Comparison of ENCODE assay signal across 9 cellular contexts in genomic region chr16:57284952-57285263, GRCh38. TPM values are rescaled to one million over a fixed set of nuclear protein-coding genes. Genes with fewer than 3 reads are reported as not detected.
DNase-seq lines count a peak whose midpoint lies in the region; TF ChIP-seq lines count a peak whose summit lies in the region.
"Had no signal": no experiment of that assay in that cellular context is flagged by ENCODE, and none has a peak within 500 bp of the region (broad histone marks: within the 10 kb centered on the region; RNA-seq: fewer than 3 reads in every experiment).

No MANE protein-coding gene starts in this region.

- intact Hi-C loops in Calu3 (cut with micrococcal nuclease; ENCODE audit: unreplicated experiment): no loop called here

- H3K9me3 ChIP-seq in SJSA1 (replicated peaks) (no peaks in the 10 kb centered on the region; the same call in 1 of the 2 replicates), fibroblast of lung (ENCODE audit: control insufficient read depth, insufficient read depth, low read depth, low read length) (no peaks in the 10 kb centered on the region), trophoblast cell (ENCODE audit: insufficient read depth, low read depth, low read length) (peaks cover 4% of the 10 kb centered on the region)

- H2BK5ac ChIP-seq in trophoblast cell (ENCODE audit: low read depth, low read length, poor library complexity): no peak overlapping the region

- no peak overlapping the region for H2AK5ac ChIP-seq in trophoblast cell (ENCODE audit: low read length)

- H3K9me3 Mint-ChIP-seq in Calu3 (ENCODE audit: low read depth, unreplicated experiment): no peaks in the 10 kb centered on the region

- no CpG with 5 or more reads among the region's 19 CpGs for WGBS in trophoblast cell (ENCODE audit: extremely low coverage, insufficient coverage, insufficient read length)

- H3K4ac ChIP-seq in trophoblast cell (ENCODE audit: low read depth, low read length): no peak overlapping the region

- H3K4me3 ChIP-seq in SJSA1: peak overlapping the region; percentile 40
- peak overlapping the region; percentile 33 to 51 (median 40) for H3K4me3 ChIP-seq in fibroblast of lung (replicated peaks in 1 of 4; ENCODE audit: control extremely low read depth in 1 of 4, insufficient read depth in 1 of 4, low read depth in 3 of 4, low read length in 4 of 4)
- H3K4me3 ChIP-seq in trophoblast cell (ENCODE audit: low read depth, low read length): peak overlapping the region; percentile 50

- H3K36me3 Mint-ChIP-seq in Calu3 (ENCODE audit: insufficient read depth, unreplicated experiment): peaks cover 31% of the 10 kb centered on the region

- H3K4me3 Mint-ChIP-seq in Calu3 (ENCODE audit: low read depth, unreplicated experiment): peak overlapping the region; percentile 75

- H2BK120ac ChIP-seq in trophoblast cell (ENCODE audit: insufficient read depth, low read length, poor library complexity): no peak overlapping the region

- no peaks in the 10 kb centered on the region for H4K20me1 ChIP-seq in fibroblast of lung (ENCODE audit: control insufficient read depth, extremely low read depth, insufficient read depth, low read length)

- H3K27ac Mint-ChIP-seq in Calu3 (ENCODE audit: unreplicated experiment): no peak overlapping the region

- peaks cover 32% of the 10 kb centered on the region for H3K4me1 Mint-ChIP-seq in Calu3 (ENCODE audit: low read depth, unreplicated experiment)

- no peak overlapping the region for H3K23ac ChIP-seq in trophoblast cell (ENCODE audit: low read length)

- H3K4me2 ChIP-seq in fibroblast of lung (ENCODE audit: extremely low read depth, insufficient read depth, low read length) (no peak overlapping the region), trophoblast cell (ENCODE audit: low read length) (peak overlapping the region; percentile 63)

- H4K91ac ChIP-seq in trophoblast cell (ENCODE audit: low read depth, low read length): no peak overlapping the region

- H3K14ac ChIP-seq in trophoblast cell (ENCODE audit: low read length): peak overlapping the region; percentile 76

- H2AFZ ChIP-seq in fibroblast of lung (ENCODE audit: low read length) (peak overlapping the region; percentile 17), trophoblast cell (ENCODE audit: insufficient read depth, low read length, poor library complexity) (peak overlapping the region; percentile 91)

- H3K4me1 ChIP-seq in SJSA1 (replicated peaks): peaks cover 17% of the 10 kb centered on the region
- no peaks in the 10 kb centered on the region for H3K4me1 ChIP-seq in fibroblast of lung (ENCODE audit: control insufficient read depth, extremely low read depth, insufficient read depth, low read length)
- H3K4me1 ChIP-seq in trophoblast cell (ENCODE audit: control insufficient read depth in 1 of 2, insufficient read depth in 2 of 2, low read length in 2 of 2): peaks cover 9 to 12% of the 10 kb centered on the region in 2 experiments

- H3K18ac ChIP-seq in trophoblast cell (ENCODE audit: low read length): peak overlapping the region; percentile 54

- H3K9ac ChIP-seq in fibroblast of lung (ENCODE audit: insufficient read depth, low read length) (no peak overlapping the region), trophoblast cell (ENCODE audit: low read length) (no peak overlapping the region)

- H2BK12ac ChIP-seq in trophoblast cell (ENCODE audit: low read length): peak overlapping the region; percentile 45

- H4K12ac ChIP-seq in trophoblast cell (ENCODE audit: low read depth, low read length): peak overlapping the region; percentile 77

- no TSS peak for BruUV-seq in Calu3 (replicated peaks; lab: Mats Ljungman, UMichigan)

- H3K79me1 ChIP-seq in trophoblast cell (ENCODE audit: low read length): peaks cover 6% of the 10 kb centered on the region

- no peak overlapping the region for H3K27ac ChIP-seq in SJSA1
- H3K27ac ChIP-seq in fibroblast of lung (ENCODE audit: insufficient read depth, low read length): no peak overlapping the region
- no peak overlapping the region for H3K27ac ChIP-seq in trophoblast cell (ENCODE audit: low read depth, low read length)

- H3K36me3 ChIP-seq in SJSA1 (no peaks in the 10 kb centered on the region), fibroblast of lung (ENCODE audit: control insufficient read depth, insufficient read depth, low read length) (no peaks in the 10 kb centered on the region), trophoblast cell (ENCODE audit: control insufficient read depth in 1 of 2, insufficient read depth in 2 of 2, low read length in 2 of 2) (no peaks in the 10 kb centered on the region)

- H3K27me3 Mint-ChIP-seq in Calu3 (ENCODE audit: unreplicated experiment): no peaks in the 10 kb centered on the region

- H3K27me3 ChIP-seq in SJSA1 (replicated peaks) (no peaks in the 10 kb centered on the region; the same call in 1 of the 2 replicates), fibroblast of lung (ENCODE audit: control insufficient read depth, insufficient read depth, low read length) (peaks cover 23% of the 10 kb centered on the region), trophoblast cell (ENCODE audit: insufficient read depth, low read length) (peaks cover 23% of the 10 kb centered on the region)

- CTCF ChIA-PET in Calu3 (lab: Charles Lee): interaction anchor here (1.0 to 1.9 kb wide), 3 partner anchors 15 to 39 kb away, joined by 3 to 5 read pairs (median 4); partner anchors contain the start of gene ARL2BP

- TF ChIP-seq CTCF in Calu3 (IDR thresholded peaks at IDR 0.05; ENCODE audit: unreplicated experiment) (no peak), fibroblast of lung (conservative IDR thresholded peaks at IDR 0.05 in 1 of 2, IDR thresholded peaks at IDR 0.05 in 1 of 2; ENCODE audit: low read depth in 1 of 2, low read length in 2 of 2) (no peak)

- H4K8ac ChIP-seq in trophoblast cell (ENCODE audit: low read depth, low read length): peak overlapping the region; percentile 55

- H3K79me2 ChIP-seq in fibroblast of lung (ENCODE audit: control insufficient read depth, insufficient read depth, low read length): no peaks in the 10 kb centered on the region
- no peaks in the 10 kb centered on the region for H3K79me2 ChIP-seq in trophoblast cell (ENCODE audit: control insufficient read depth, insufficient read depth, low read length, poor library complexity)

- DNase-seq in Calu3 (no peak), SJSA1 (ENCODE audit: low read depth in 1 of 2, low spot score in 2 of 2) (no peak), fibroblast of lung (ENCODE audit: low read depth in 2 of 2) (no peak), trophoblast cell (no peak), iPS-NIHi7 (ENCODE audit: extremely low spot score) (no peak), NCI-H1092 (lab: John Stamatoyannopoulos, UW) (no peak), DMS153 treated with DMSO at 0.1 percent for 48 hours (lab: John Stamatoyannopoulos, UW; ENCODE audit: unreplicated experiment) (no peak)
- DNase-seq in stimulated activated naive CD4-positive, alpha-beta T cell treated with Interleukin-2 at 50 U/mL for 16 hours (lab: John Stamatoyannopoulos, UW): no peak

RNA-seq across cellular contexts. Expression of gene PLLP, which starts 0.4 kb away (rescaled TPM):
- 38.3 and 40.3 TPM in 2 replicates for total RNA-seq in Calu3 (2022)
- total RNA-seq in SJSA1 (2014; rRNA removed; shearing (Covaris generic)): not detected in 2 replicates
- total RNA-seq in fibroblast of lung: not detected in 2 replicates
- 0.02 and 0.05 TPM in 2 replicates for polyA plus RNA-seq in fibroblast of lung
- polyA plus RNA-seq in fibroblast of lung (2012): 0.30 and 0.41 TPM in 2 replicates
- not detected in 2 replicates for polyA minus RNA-seq in fibroblast of lung (ENCODE audit: low replicate concordance)
- polyA plus RNA-seq in trophoblast cell (2013): 0.21 and 0.25 TPM in 2 replicates
- total RNA-seq: myocyte had no signal

RNA-seq across cellular contexts. Expression of gene ARL2BP, which starts 39.8 kb away (rescaled TPM):
- total RNA-seq in Calu3 (2022) (32.6 and 33.3 TPM in 2 replicates), fibroblast of lung (53.2 and 65.7 TPM in 2 replicates)
- 115 and 118 TPM in 2 replicates for total RNA-seq in SJSA1 (2014; rRNA removed; shearing (Covaris generic))
- 149 and 173 TPM in 2 replicates for polyA plus RNA-seq in fibroblast of lung
- 82.2 and 88.8 TPM in 2 replicates for polyA plus RNA-seq in fibroblast of lung (2012)
- 48.4 and 51.0 TPM in 2 replicates for polyA minus RNA-seq in fibroblast of lung (ENCODE audit: low replicate concordance)
- 26.3 and 26.9 TPM in 2 replicates for polyA plus RNA-seq in trophoblast cell (2013)

Comparison
In these comparisons a context has a peak if more than half of its experiments do, and no peak if none do; other contexts are left out.
1. RNA of gene PLLP, which starts 0.4 kb away (total RNA-seq): 38.3 to 40.3 TPM in Calu3; not detected in SJSA1 and not detected in fibroblast of lung; every median in the first group is over 10 times any median in the second.
2. Peak in every context shown above with its lines, with median percentiles within 50 percentile points of each other: H3K4me3 ChIP-seq.